ENCODE assay signal across 7 cellular contexts in genomic region chr11:29530961-29531360, GRCh38.
"Had no signal": no experiment of that assay in that cellular context is flagged by ENCODE, and none has a peak within 500 bp of the region (broad histone marks: within the 10 kb centered on the region; RNA-seq: fewer than 3 reads in every experiment).

No MANE protein-coding gene starts in this region.

- H3K4me1 Mint-ChIP-seq: GM23338, H9, IgD-negative memory B cell had no signal

- ATAC-seq: GM23338 had no signal

- H3K4me3 ChIP-seq: GM23338 had no signal

- FAIRE-seq: H1, H54 had no signal

- H2AFZ ChIP-seq: GM23338 had no signal

- DNase-seq: H9, HCEC 1CT, KBM-7 had no signal

- H3K36me3 Mint-ChIP-seq: IgD-negative memory B cell had no signal

- H3K27ac Mint-ChIP-seq: GM23338, IgD-negative memory B cell had no signal

- H3K4me3 Mint-ChIP-seq: GM23338, H9, IgD-negative memory B cell had no signal

- H3K4me2 ChIP-seq: GM23338 had no signal

- H3K27me3 Mint-ChIP-seq: IgD-negative memory B cell had no signal
